In the genomic region with DNA sequence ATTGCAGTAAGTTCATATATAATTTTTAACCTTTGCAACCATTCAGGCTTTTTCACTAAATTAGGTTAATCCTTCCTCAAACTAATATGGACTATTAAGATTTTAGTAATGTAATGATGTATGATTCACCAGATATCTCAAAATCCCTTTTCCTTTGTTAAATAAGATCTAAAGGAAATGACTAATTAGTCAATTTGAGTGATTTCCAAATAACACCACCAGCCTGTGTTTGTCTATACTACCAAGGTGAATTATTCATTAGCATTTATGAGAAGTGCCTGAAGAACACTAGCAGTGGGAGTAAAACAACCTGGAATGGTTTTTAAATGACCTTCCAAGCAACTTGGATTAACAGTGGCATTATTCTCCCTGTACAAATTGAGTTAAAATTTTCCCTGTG, we compare ENCODE assay signal across 23 cellular contexts.
"Had no signal": no experiment of that assay in that cellular context is flagged by ENCODE, and none has a peak within 500 bp of the region (broad histone marks: within the 10 kb centered on the region; RNA-seq: fewer than 3 reads in every experiment).

No MANE protein-coding gene starts in this region.

- H3K27ac ChIP-seq: body of pancreas, esophagus squamous epithelium, left lung, neural progenitor cell, right atrium auricular region, skin epidermis, stomach, suprapubic skin, transverse colon had no signal

- H3K4me1 ChIP-seq: left lung, neural progenitor cell, right atrium auricular region, stomach had no signal

- H3K27me3 ChIP-seq: body of pancreas, left lung, neural progenitor cell, right atrium auricular region, stomach, suprapubic skin, transverse colon had no signal

- ATAC-seq: activated CD8-positive, alpha-beta T cell treated with anti-CD3 and anti-CD28 coated beads, Interleukin-2, amount 10 ng/mL, durations not matched to agents 7 days and 5 days; activated naive CD8-positive, alpha-beta T cell treated with anti-CD3 and anti-CD28 coated beads, Interleukin-2, amount 50 U/mL, for 24 hours; left lung; naive thymus-derived CD8-positive, alpha-beta T cell; stimulated activated memory B cell treated with anti-CD40 and anti-IgM and Interleukin-4, amounts not matched to agents 10 μg/mL and 1 μg/mL and 100 μg/mL, for 72 hours had no signal

- H3K4me3 ChIP-seq: body of pancreas, esophagus squamous epithelium, left lung, lung, neural progenitor cell, right atrium auricular region, skin epidermis, stomach, suprapubic skin, transverse colon had no signal

- H3K9me3 ChIP-seq: body of pancreas, esophagus squamous epithelium, left lung, right atrium auricular region, stomach, suprapubic skin, transverse colon had no signal

- H3K36me3 ChIP-seq: esophagus squamous epithelium, left lung, neural progenitor cell, right atrium auricular region, stomach, suprapubic skin, transverse colon had no signal

- DNase-seq: activated CD4-positive, alpha-beta T cell treated with anti-CD3 and anti-CD28 coated beads for 1 hour; activated CD4-positive, alpha-beta T cell treated with anti-CD3 and anti-CD28 coated beads, Interleukin-2, amount 50 U/mL, for 1 hour; activated CD8-positive, alpha-beta T cell treated with anti-CD3 and anti-CD28 coated beads, Interleukin-2, amount 10 ng/mL, durations not matched to agents 7 days and 5 days; activated gamma-delta T cell; activated naive CD4-positive, alpha-beta T cell treated with anti-CD3 and anti-CD28 coated beads, Interleukin-2, amount 50 U/mL, for 16 hours; activated naive CD8-positive, alpha-beta T cell treated with anti-CD3 and anti-CD28 coated beads, Interleukin-2, amount 50 U/mL, for 24 hours; caudate nucleus; effector CD8-positive, alpha-beta T cell; esophagus squamous epithelium; left lung; naive thymus-derived CD8-positive, alpha-beta T cell; stimulated activated CD4-positive, alpha-beta T cell treated with anti-CD3 and anti-CD28 coated beads, Interleukin-15, amount 100 ng/mL, for 24 hours; stomach; T-helper 1 cell; T-helper 9 cell; transverse colon had no signal
